ENCODE assay signal across 23 cellular contexts in the genomic region with DNA sequence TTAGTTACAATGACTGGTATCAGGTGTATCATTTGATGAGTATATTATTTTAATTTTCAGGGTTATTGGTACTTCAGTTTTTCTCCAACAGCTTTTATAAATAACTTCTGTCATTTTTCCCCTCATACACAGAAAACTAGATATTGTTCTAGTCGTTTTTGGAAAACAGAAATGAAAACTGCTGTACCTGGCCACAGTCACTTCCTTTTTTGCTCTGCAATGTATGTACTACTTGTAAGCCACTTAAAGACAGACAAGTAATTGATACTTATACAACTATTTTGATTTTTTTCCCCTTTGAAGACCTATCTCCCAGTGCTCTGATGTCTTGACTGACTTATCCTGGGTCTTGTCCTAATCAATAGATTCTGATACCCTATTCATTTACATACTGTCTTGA.
"Had no signal": no experiment of that assay in that cellular context is flagged by ENCODE, and none has a peak within 500 bp of the region (broad histone marks: within the 10 kb centered on the region; RNA-seq: fewer than 3 reads in every experiment).

No MANE protein-coding gene starts in this region.

- DNase-seq: dorsolateral prefrontal cortex; effector CD4-positive, alpha-beta T cell; gastrocnemius medialis; head of caudate nucleus; natural killer cell; occipital lobe; ovary; posterior cingulate gyrus; psoas muscle; right cardiac atrium; sigmoid colon; stimulated activated CD4-positive, alpha-beta T cell treated with anti-CD3 and anti-CD28 coated beads, Interleukin-2, amount 100 ng/mL, for 24 hours; stimulated activated CD4-positive, alpha-beta T cell treated with anti-CD3 and anti-CD28 coated beads, Interleukin-4, amount 100 ng/mL, for 24 hours; stimulated activated naive CD4-positive, alpha-beta T cell treated with Interleukin-2 at 50 U/mL for 16 hours; stomach; thyroid gland; trophoblast cell had no signal

- H3K27me3 ChIP-seq: dorsolateral prefrontal cortex, gastrocnemius medialis, ovary, sigmoid colon, stomach, thyroid gland, vagina had no signal

- H3K4me3 Mint-ChIP-seq: memory B cell; natural killer cell; stimulated activated effector memory CD8-positive, alpha-beta T cell treated with anti-CD3 and anti-CD28 coated beads, Interleukin-12 subunit alpha, Interleukin-12 subunit beta, amount 100 ng/mL, for 72 hours had no signal

- FAIRE-seq: keratinocyte had no signal

- ATAC-seq: gastrocnemius medialis; left lobe of liver; natural killer cell; psoas muscle; right cardiac atrium; stimulated activated effector memory CD8-positive, alpha-beta T cell treated with anti-CD3 and anti-CD28 coated beads, Interleukin-12 subunit alpha, Interleukin-12 subunit beta, amount 100 ng/mL, for 72 hours had no signal

- H3K4me1 ChIP-seq: gastrocnemius medialis, psoas muscle, sigmoid colon, stomach, thyroid gland, vagina had no signal

- H3K27me3 Mint-ChIP-seq: memory B cell had no signal

- H3K36me3 ChIP-seq: gastrocnemius medialis, ovary, sigmoid colon, stomach, thyroid gland, vagina had no signal

- H3K9me3 Mint-ChIP-seq: memory B cell; natural killer cell; stimulated activated effector memory CD8-positive, alpha-beta T cell treated with anti-CD3 and anti-CD28 coated beads, Interleukin-12 subunit alpha, Interleukin-12 subunit beta, amount 100 ng/mL, for 72 hours had no signal

- H3K27ac Mint-ChIP-seq: memory B cell; natural killer cell; stimulated activated effector memory CD8-positive, alpha-beta T cell treated with anti-CD3 and anti-CD28 coated beads, Interleukin-12 subunit alpha, Interleukin-12 subunit beta, amount 100 ng/mL, for 72 hours had no signal

- H3K9me3 ChIP-seq: gastrocnemius medialis, ovary, psoas muscle, stomach, thyroid gland, vagina had no signal

- H3K27ac ChIP-seq: dorsolateral prefrontal cortex, gastrocnemius medialis, ovary, psoas muscle, sigmoid colon, stomach, thyroid gland, vagina had no signal

- H3K4me3 ChIP-seq: dorsolateral prefrontal cortex, gastrocnemius medialis, lung, ovary, psoas muscle, sigmoid colon, stomach, thyroid gland, vagina had no signal

- H3K36me3 Mint-ChIP-seq: natural killer cell; stimulated activated effector memory CD8-positive, alpha-beta T cell treated with anti-CD3 and anti-CD28 coated beads, Interleukin-12 subunit alpha, Interleukin-12 subunit beta, amount 100 ng/mL, for 72 hours had no signal

- H3K4me1 Mint-ChIP-seq: natural killer cell had no signal
